9 cellular contexts compared by ENCODE assay signal in genomic region chr1:156492013-156492590, GRCh38. TPM values are rescaled to one million over a fixed set of nuclear protein-coding genes. Genes with fewer than 3 reads are reported as not detected.
A peak's percentile ranks its signal among the peaks of the same experiment; 100 is the strongest.
DNase-seq lines count a peak whose midpoint lies in the region; ATAC-seq and TF ChIP-seq lines count a peak whose summit lies in the region.
"Had no signal": no experiment of that assay in that cellular context is flagged by ENCODE, and none has a peak within 500 bp of the region (broad histone marks: within the 10 kb centered on the region; RNA-seq: fewer than 3 reads in every experiment).

No MANE protein-coding gene starts in this region.

- H3K9me3 Mint-ChIP-seq in CD8-positive, alpha-beta memory T cell = no peaks in the 10 kb centered on the region

- no peaks in the 10 kb centered on the region for H3K27me3 ChIP-seq in CD8-positive, alpha-beta memory T cell (ENCODE audit: insufficient read depth, low read length, poor library complexity, severe bottlenecking)
- no peaks in the 10 kb centered on the region for H3K27me3 ChIP-seq in psoas muscle (ENCODE audit: insufficient read depth in 3 of 3, low read length in 2 of 3)

- no peaks in the 10 kb centered on the region for H3K27me3 Mint-ChIP-seq in CD8-positive, alpha-beta memory T cell

- H3K9me3 ChIP-seq in CD8-positive, alpha-beta memory T cell (ENCODE audit: low read length) = no peaks in the 10 kb centered on the region
- H3K9me3 ChIP-seq in psoas muscle = no peaks in the 10 kb centered on the region

- peak overlapping the region; percentile 9 for H3K4me3 ChIP-seq in CD8-positive, alpha-beta memory T cell (ENCODE audit: low read length)
- H3K4me3 ChIP-seq in NB4 (ENCODE audit: low read depth, low read length) (peak overlapping the region; percentile 47), coronary artery (peak overlapping the region; percentile 54), psoas muscle (peak overlapping the region; percentile 98)

- H3K27ac ChIP-seq in CD8-positive, alpha-beta memory T cell (ENCODE audit: low read depth, low read length) = no peak overlapping the region
- H3K27ac ChIP-seq in coronary artery (peak overlapping the region; percentile 96 to 100), psoas muscle (peak overlapping the region; percentile 99)

- no peak for ATAC-seq in psoas muscle
- ATAC-seq in HG03135 (IDR thresholded peaks at IDR 0.05; ENCODE audit: unreplicated experiment) = no peak

- peak overlapping the region; percentile 21 to 87 (median 74) for H3K4me3 Mint-ChIP-seq in CD8-positive, alpha-beta memory T cell

- intact Hi-C loops in psoas muscle (cut with DNase I) = no loop called here

- H3K4me1 ChIP-seq in CD8-positive, alpha-beta memory T cell (ENCODE audit: insufficient read depth, low read length) = peaks cover 100% of the 10 kb centered on the region
- peaks cover 93% of the 10 kb centered on the region for H3K4me1 ChIP-seq in psoas muscle

- peak overlapping the region; percentile 91 to 100 (median 96) for H3K27ac Mint-ChIP-seq in CD8-positive, alpha-beta memory T cell

- H3K4me1 Mint-ChIP-seq in CD8-positive, alpha-beta memory T cell = peaks cover 98 to 100% (median 100%) of the 10 kb centered on the region in 3 donors

- peaks cover 6% of the 10 kb centered on the region for H3K36me3 ChIP-seq in CD8-positive, alpha-beta memory T cell (ENCODE audit: insufficient read depth, low read length)
- H3K36me3 ChIP-seq in psoas muscle (ENCODE audit: insufficient read depth in 1 of 2, low read depth in 1 of 2) = peaks cover 0 to 25% of the 10 kb centered on the region in 2 donors

- CTCF ChIA-PET in CD8-positive, alpha-beta memory T cell (lab: Charles Lee) = interaction anchor here (0.5 to 5.5 kb wide), 3 partner anchors 9 to 23 kb away, joined by 3 to 62 read pairs (median 35); partner anchors contain the start of gene MEF2D

- no peak for DNase-seq in CD8-positive, alpha-beta memory T cell
- no peak for DNase-seq in NB4 (ENCODE audit: low read depth)
- DNase-seq in coronary artery (ENCODE audit: low spot score) = no peak
- peak in 1 of 2 donors; percentile 31 for DNase-seq in psoas muscle
- DNase-seq in HT-29 (ENCODE audit: low spot score) = no peak
- no peak for DNase-seq in NCI-H774 (lab: John Stamatoyannopoulos, UW)
- DNase-seq in NCI-H2081 treated with DMSO at 0.1 percent for 48 hours (lab: John Stamatoyannopoulos, UW) = no peak
- DNase-seq: occipital lobe had no signal

- POLR2A ChIA-PET in CD8-positive, alpha-beta memory T cell (lab: Charles Lee) = interaction anchor here (1.6 to 5.4 kb wide), 2 partner anchors 8 to 12 kb away, joined by 6 to 49 read pairs; partner anchors contain the start of gene MEF2D

- H3K36me3 Mint-ChIP-seq in CD8-positive, alpha-beta memory T cell = peaks cover 0 to 44% (median 4%) of the 10 kb centered on the region in 3 donors

- TF ChIP-seq POLR2A in NB4 (IDR thresholded peaks at IDR 0.05; ENCODE audit: extremely low read depth, insufficient read length) = peak; percentile 13

- TF ChIP-seq CTCF in NB4 (IDR thresholded peaks at IDR 0.05; ENCODE audit: low read depth, low read length) (no peak), coronary artery (IDR thresholded peaks at IDR 0.05) (no peak), psoas muscle (IDR thresholded peaks at IDR 0.05) (no peak)

- 30 to 54% (median 44%) methylated on average over 6 of the region's 6 CpGs for WGBS in psoas muscle, 3 donors

RNA-seq across cellular contexts. Expression of gene MEF2D, which starts 8.5 kb away (rescaled TPM):
- 10 to 100 TPM; 32.9 to 35.4 TPM for total RNA-seq in CD8-positive, alpha-beta memory T cell
- polyA plus RNA-seq in CD8-positive, alpha-beta memory T cell = 19.2 TPM
- 100 to 1,000 TPM; 126 to 258 (median 188) TPM for total RNA-seq in psoas muscle
- polyA plus RNA-seq in psoas muscle = 10 to 100 TPM; 43.1 to 65.3 (median 58.4) TPM
- total RNA-seq in HT-29 (2014; rRNA removed; shearing (Covaris generic)) = 17.8 and 27.4 TPM in 2 replicates

Comparison
In these comparisons a context has a peak if more than half of its experiments do, and no peak if none do; other contexts are left out.
1. H3K4me3 ChIP-seq: peak in every context shown above with its lines; median percentile 98 in psoas muscle; 54 in coronary artery; 47 in NB4; 9 in CD8-positive, alpha-beta memory T cell.